In the genomic region with DNA sequence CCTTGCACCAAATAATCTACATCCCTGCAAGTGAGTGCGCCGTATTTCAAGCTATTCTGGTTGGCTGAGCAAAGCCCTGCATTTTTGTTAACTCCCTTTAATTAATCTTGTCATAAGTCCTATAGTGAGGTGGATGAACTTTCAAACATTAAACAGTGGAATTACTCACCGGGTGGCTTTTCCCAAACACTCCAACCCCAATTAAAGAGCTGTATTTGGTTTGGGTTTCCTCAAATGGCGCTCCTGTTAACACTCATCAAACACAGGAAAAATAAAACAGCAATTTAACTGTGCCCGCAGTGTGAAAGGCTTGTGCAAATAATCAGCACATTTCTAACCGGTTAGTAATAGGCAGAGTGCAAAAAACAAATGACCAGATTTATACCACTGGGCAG, we compare ENCODE assay signal across 8 cellular contexts.
A peak's percentile ranks its signal among the peaks of the same experiment; 100 is the strongest.
DNase-seq lines count a peak whose midpoint lies in the region; ATAC-seq and TF ChIP-seq lines count a peak whose summit lies in the region.

No MANE protein-coding gene starts in this region.

- no peak for ATAC-seq in GM19023 (IDR thresholded peaks at IDR 0.05; ENCODE audit: unreplicated experiment)
- ATAC-seq in HG03439 (IDR thresholded peaks at IDR 0.05; ENCODE audit: unreplicated experiment), result no peak

- TF ChIP-seq CTCF in AG10803 (conservative IDR thresholded peaks at IDR 0.05; ENCODE audit: low read length) (no peak), breast epithelium (IDR thresholded peaks at IDR 0.05) (no peak), CD14-positive monocyte (IDR thresholded peaks at IDR 0.05) (no peak)

- H3K27ac ChIP-seq in breast epithelium (peak overlapping the region; percentile 86 to 89), mesodermal cell (ENCODE audit: low read depth, low read length, severe bottlenecking) (peak overlapping the region; percentile 41)

- no peak for TF ChIP-seq POLR2A in breast epithelium (IDR thresholded peaks at IDR 0.05)

- H3K36me3 Mint-ChIP-seq in CD14-positive monocyte, result no peaks in the 10 kb centered on the region

- no peak overlapping the region for H3K27ac Mint-ChIP-seq in CD14-positive monocyte

- H3K4me3 ChIP-seq in AG10803 (ENCODE audit: low read length), result no peak overlapping the region
- H3K4me3 ChIP-seq in breast epithelium, result no peak overlapping the region
- no peak overlapping the region for H3K4me3 ChIP-seq in mesodermal cell (ENCODE audit: extremely low read depth, insufficient read depth, low read length, poor library complexity, severe bottlenecking)

- no peaks in the 10 kb centered on the region for H3K27me3 ChIP-seq in breast epithelium

- intact Hi-C loops in breast epithelium (cut with DNase I; ENCODE audit: low total_unique reads), result no loop called here
- intact Hi-C loops in CD14-positive monocyte (cut with micrococcal nuclease), result no loop called here

- H3K36me3 ChIP-seq in breast epithelium (no peaks in the 10 kb centered on the region), mesodermal cell (ENCODE audit: control insufficient read depth, insufficient read depth, low read length) (no peaks in the 10 kb centered on the region)

- H3K9me3 ChIP-seq in breast epithelium (no peaks in the 10 kb centered on the region), mesodermal cell (ENCODE audit: control insufficient read depth, low read length) (peaks cover 19% of the 10 kb centered on the region)

- no peaks in the 10 kb centered on the region for H3K27me3 Mint-ChIP-seq in CD14-positive monocyte (ENCODE audit: low read depth in 3 of 3)

- peaks cover 0 to 23% of the 10 kb centered on the region in 2 donors for H3K4me1 ChIP-seq in breast epithelium
- peaks cover 57% of the 10 kb centered on the region for H3K4me1 ChIP-seq in mesodermal cell (ENCODE audit: control insufficient read depth, insufficient read depth, low read length, poor library complexity, severe bottlenecking)

- peaks cover 20% of the 10 kb centered on the region for H3K4me1 Mint-ChIP-seq in CD14-positive monocyte

- H3K9me3 Mint-ChIP-seq in CD14-positive monocyte, result peaks cover 0 to 7% (median 2%) of the 10 kb centered on the region in 7 donors

- WGBS in mesodermal cell (ENCODE audit: insufficient coverage in 2 of 2), 2 experiments, result 100% methylated on average over 2 of the region's 6 CpGs; no CpG with 5 or more reads in 1 of the 2 experiments

- peak; percentile 21 for DNase-seq in AG10803 (ENCODE audit: low read depth)
- DNase-seq in NCI-H2081 (lab: John Stamatoyannopoulos, UW), result peak; percentile 91 to 99
- DNase-seq in breast epithelium (ENCODE audit: low spot score in 2 of 2), result no peak
- no peak for DNase-seq in foreskin melanocyte
- DNase-seq in CD14-positive monocyte (ENCODE audit: low spot score), result no peak

- H3K4me3 Mint-ChIP-seq in CD14-positive monocyte, result no peak overlapping the region

Comparison
In these comparisons a context has a peak if more than half of its experiments do, and no peak if none do; other contexts are left out.
1. DNase-seq: peak in AG10803 (single experiment) and NCI-H2081 (2 of 2); none in breast epithelium (0 of 2), foreskin melanocyte (single experiment) and CD14-positive monocyte (single experiment).